2 cellular contexts compared by ENCODE assay signal in the genomic region with DNA sequence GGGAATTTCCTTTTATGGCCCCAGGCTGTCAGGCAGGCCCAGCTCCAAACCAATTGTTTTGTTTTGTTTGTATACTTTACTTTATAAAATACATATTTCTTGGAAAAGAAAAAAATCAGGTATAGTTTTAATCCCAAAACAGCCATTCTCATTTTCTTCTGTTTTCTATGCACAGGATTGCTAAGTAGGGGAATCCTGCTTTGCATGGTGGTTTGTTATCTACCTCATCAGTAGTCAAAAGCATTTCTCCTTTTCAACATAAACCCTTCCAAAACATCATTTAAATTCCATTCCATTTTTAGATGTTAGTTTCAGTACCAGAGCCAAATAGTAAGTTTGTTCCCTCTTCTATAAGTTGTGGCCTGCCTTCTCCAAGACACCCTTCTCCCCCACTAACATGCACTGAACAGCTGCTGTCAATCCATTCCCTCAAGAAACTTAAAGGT.
A peak's percentile ranks its signal among the peaks of the same experiment; 100 is the strongest.
TF ChIP-seq lines count a peak whose summit lies in the region.

No MANE protein-coding gene starts in this region.

TF ChIP-seq in A549, 52 proteins besides CTCF, POLR2A, EP300 and RAD21:
- no peak for TF ChIP-seq RARB (CRISPR knock-in tag; IDR thresholded peaks at IDR 0.05)
- TF ChIP-seq NR3C1 (IDR thresholded peaks at IDR 0.05), result no peak
- TF ChIP-seq JUNB (IDR thresholded peaks at IDR 0.05), result no peak
- no peak; a peak in 1 of 5 replicates for TF ChIP-seq JUN (IDR thresholded peaks at IDR 0.05)
- no peak for TF ChIP-seq ZC3H11A (IDR thresholded peaks at IDR 0.05)
- TF ChIP-seq FOSB (CRISPR knock-in tag; IDR thresholded peaks at IDR 0.05), result peak; percentile 42; the same call in 1 of the 2 replicates

TF ChIP-seq in GM12878, 131 proteins besides CTCF, POLR2A, EP300 and RAD21:
- TF ChIP-seq SRF (IDR thresholded peaks at IDR 0.05; ENCODE audit: low read depth in 2 of 2, low read length in 2 of 2), result peak; percentile 78 to 95; a peak in 3 of 4 replicates
- TF ChIP-seq, protein P1, sequence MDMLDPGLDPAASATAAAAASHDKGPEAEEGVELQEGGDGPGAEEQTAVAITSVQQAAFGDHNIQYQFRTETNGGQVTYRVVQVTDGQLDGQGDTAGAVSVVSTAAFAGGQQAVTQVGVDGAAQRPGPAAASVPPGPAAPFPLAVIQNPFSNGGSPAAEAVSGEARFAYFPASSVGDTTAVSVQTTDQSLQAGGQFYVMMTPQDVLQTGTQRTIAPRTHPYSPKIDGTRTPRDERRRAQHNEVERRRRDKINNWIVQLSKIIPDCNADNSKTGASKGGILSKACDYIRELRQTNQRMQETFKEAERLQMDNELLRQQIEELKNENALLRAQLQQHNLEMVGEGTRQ (IDR thresholded peaks at IDR 0.05; ENCODE audit: borderline replicate concordance, low read depth, low read length), result no peak
- peak; percentile 3; the same call in 1 of the 2 replicates for TF ChIP-seq ELK1 (IDR thresholded peaks at IDR 0.05; ENCODE audit: low read depth, low read length)
TF ChIP-seq in GM12878: peak in this region for 2.
